ENCODE assay signal across 12 cellular contexts in the genomic region with DNA sequence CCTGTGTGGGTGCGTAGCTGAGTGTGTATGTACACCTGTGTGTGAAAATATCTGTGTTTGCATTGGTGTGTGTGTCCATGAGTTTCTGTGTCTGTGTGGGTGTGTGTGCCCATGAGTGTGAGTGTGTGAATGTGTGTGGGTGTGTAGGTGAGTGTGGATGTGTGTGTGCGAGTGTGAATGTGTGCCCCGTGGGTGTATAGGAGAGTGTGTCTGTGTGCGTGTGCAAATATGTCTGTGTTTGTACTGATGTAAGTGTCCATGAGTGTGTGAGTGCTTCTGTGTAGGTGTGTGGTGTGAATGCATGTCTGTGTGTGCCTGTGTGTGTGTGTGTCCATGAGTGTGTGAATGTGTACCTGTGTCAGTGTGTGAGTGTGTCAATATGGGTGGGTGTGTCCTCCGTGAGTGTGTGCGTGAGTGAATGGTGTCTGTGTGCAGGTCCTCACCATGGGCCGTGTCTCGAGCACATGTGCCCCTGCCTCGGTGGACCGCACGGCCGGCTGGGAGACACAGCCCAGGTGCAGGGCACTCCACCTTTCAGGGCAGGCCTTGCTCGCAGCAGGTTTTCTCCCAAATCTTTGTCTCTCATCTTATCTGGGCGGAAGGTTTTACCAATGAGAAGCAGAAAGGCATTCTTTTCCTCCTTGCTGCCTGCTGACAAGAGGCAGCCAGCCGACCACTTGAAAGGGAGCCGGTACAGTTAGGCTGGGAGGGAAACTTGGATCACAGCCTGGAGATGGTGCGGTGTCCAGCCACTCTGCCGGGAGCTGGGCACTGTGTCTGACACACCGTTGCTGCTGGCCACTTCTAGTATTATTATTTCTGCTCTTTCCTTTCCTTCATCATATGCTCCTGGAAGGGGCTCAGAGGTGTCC.
DNase-seq lines count a peak whose midpoint lies in the region; TF ChIP-seq lines count a peak whose summit lies in the region.
"Had no signal": no experiment of that assay in that cellular context is flagged by ENCODE, and none has a peak within 500 bp of the region (broad histone marks: within the 10 kb centered on the region; RNA-seq: fewer than 3 reads in every experiment).

No MANE protein-coding gene starts in this region.

- H3K27me3 Mint-ChIP-seq in HFFc6 (ENCODE audit: insufficient read depth) (peaks cover 13% of the 10 kb centered on the region), brain (peaks cover 12% of the 10 kb centered on the region)

- TF ChIP-seq CTCF in HFFc6 (IDR thresholded peaks at IDR 0.05) = no peak
- TF ChIP-seq CTCF in brain (conservative IDR thresholded peaks at IDR 0.05) = no peak

- DNase-seq in AG08395 (ENCODE audit: low spot score) = peak; percentile 75
- DNase-seq in HFFc6 = peak; percentile 6
- DNase-seq in kidney tubule cell (ENCODE audit: low spot score) = peak; percentile 47
- no peak for DNase-seq in MV-4-11 (lab: John Stamatoyannopoulos, UW)
- DNase-seq in anterior cingulate cortex (lab: John Stamatoyannopoulos, UW) = no peak
- no peak for DNase-seq in D341Med (ENCODE audit: low spot score)
- DNase-seq in DMS153 (lab: John Stamatoyannopoulos, UW) = no peak
- DNase-seq: KG1, NCI-H510A, WERI-Rb-1 had no signal

- H3K9me3 Mint-ChIP-seq in HFFc6 = no peaks in the 10 kb centered on the region
- H3K9me3 Mint-ChIP-seq in brain = peaks cover 0 to 10% (median 0%) of the 10 kb centered on the region in 5 experiments

- no peak overlapping the region for H3K27ac Mint-ChIP-seq in HFFc6
- H3K27ac Mint-ChIP-seq in brain = peak overlapping the region; percentile 0 to 30 (median 9)
- H3K27ac Mint-ChIP-seq: B cell had no signal

- no peaks in the 10 kb centered on the region for H3K36me3 Mint-ChIP-seq in HFFc6 (ENCODE audit: low read depth)
- H3K36me3 Mint-ChIP-seq in brain = no peaks in the 10 kb centered on the region

- no peak overlapping the region for H3K4me3 Mint-ChIP-seq in HFFc6
- H3K4me3 Mint-ChIP-seq in brain = no peak overlapping the region
- H3K4me3 Mint-ChIP-seq: B cell had no signal

- H3K4me1 Mint-ChIP-seq in HFFc6 (ENCODE audit: low read depth) (peaks cover 23% of the 10 kb centered on the region), brain (peaks cover 91% of the 10 kb centered on the region)

Comparison
In these comparisons a context has a peak if more than half of its experiments do, and no peak if none do; other contexts are left out.
1. DNase-seq: peak in AG08395 (single experiment), HFFc6 (single experiment) and kidney tubule cell (single experiment); none in MV-4-11 (single experiment), anterior cingulate cortex (0 of 58), D341Med (single experiment) and DMS153 (single experiment).